9 cellular contexts compared by ENCODE assay signal in the genomic region with DNA sequence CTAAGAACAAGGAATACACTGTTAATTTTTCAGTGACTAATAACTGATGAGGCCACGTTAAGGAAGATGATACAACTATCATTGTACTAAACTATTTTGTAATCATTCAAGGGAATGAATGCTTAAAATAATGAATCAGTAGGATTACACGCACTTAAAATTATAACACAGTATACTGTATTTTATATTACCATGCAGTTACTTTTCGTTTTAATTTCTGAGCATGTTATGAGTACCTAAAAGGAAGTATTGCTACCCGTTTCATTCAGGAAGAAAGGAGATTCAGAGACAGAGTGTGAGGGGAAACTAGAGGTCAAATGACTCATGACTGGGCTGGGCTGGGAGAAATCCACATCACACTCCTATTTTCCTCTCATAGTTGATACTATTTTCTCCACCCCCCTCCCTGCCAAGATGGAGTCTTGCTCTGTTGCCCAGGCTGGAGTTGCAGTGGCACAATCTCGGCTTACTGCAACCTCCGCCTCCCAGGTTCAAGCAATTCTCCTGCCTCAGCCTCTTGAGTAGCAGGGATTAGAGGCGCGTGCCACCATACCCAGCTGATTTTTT.
A peak's percentile ranks its signal among the peaks of the same experiment; 100 is the strongest.
DNase-seq lines count a peak whose midpoint lies in the region; ATAC-seq and TF ChIP-seq lines count a peak whose summit lies in the region.
"Had no signal": no experiment of that assay in that cellular context is flagged by ENCODE, and none has a peak within 500 bp of the region (broad histone marks: within the 10 kb centered on the region; RNA-seq: fewer than 3 reads in every experiment).

No MANE protein-coding gene starts in this region.

- 78 to 84% methylated on average over 8 of the region's 8 CpGs for WGBS in sigmoid colon, 2 donors

- H3K9me3 ChIP-seq in sigmoid colon: no peaks in the 10 kb centered on the region

- TF ChIP-seq EP300 in sigmoid colon (IDR thresholded peaks at IDR 0.05): no peak

- H3K36me3 ChIP-seq in ACC112 (ENCODE audit: insufficient read depth, low read length) (no peaks in the 10 kb centered on the region), sigmoid colon (no peaks in the 10 kb centered on the region)

- no peak for TF ChIP-seq CTCF in foreskin fibroblast (IDR thresholded peaks at IDR 0.05; ENCODE audit: low read depth, low read length)
- no peak for TF ChIP-seq CTCF in sigmoid colon (IDR thresholded peaks at IDR 0.05)

- TF ChIP-seq POLR2A in sigmoid colon (IDR thresholded peaks at IDR 0.05): no peak

- H3K4me1 ChIP-seq in ACC112 (ENCODE audit: control insufficient read depth, insufficient read depth, low read length, unreplicated experiment): peaks cover 56% of the 10 kb centered on the region
- H3K4me1 ChIP-seq in sigmoid colon: peaks cover 0 to 33% (median 18%) of the 10 kb centered on the region in 4 donors

- H3K4me3 ChIP-seq in ACC112 (ENCODE audit: low read depth, low read length): no peak overlapping the region
- H3K4me3 ChIP-seq in foreskin fibroblast (ENCODE audit: low read depth in 1 of 2, low read length in 2 of 2): no peak overlapping the region
- no peak overlapping the region for H3K4me3 ChIP-seq in sigmoid colon

- no peak overlapping the region for H2AFZ ChIP-seq in ACC112 (ENCODE audit: low read length, unreplicated experiment)

- peak overlapping the region; percentile 99 for H3K27ac ChIP-seq in ACC112 (ENCODE audit: low read depth, low read length)
- H3K27ac ChIP-seq in sigmoid colon: peak overlapping the region in 1 of 4 donors; percentile 12

- ATAC-seq in GM18868 (IDR thresholded peaks at IDR 0.05; ENCODE audit: unreplicated experiment): no peak

- H3K27me3 ChIP-seq in ACC112 (ENCODE audit: insufficient read depth, low read length): no peaks in the 10 kb centered on the region
- no peaks in the 10 kb centered on the region for H3K27me3 ChIP-seq in sigmoid colon

- peak; percentile 82 for DNase-seq in HCEC 1CT
- DNase-seq in SW480 (ENCODE audit: low spot score): peak; percentile 24
- DNase-seq in foreskin fibroblast: peak; percentile 63 to 82
- no peak for DNase-seq in sigmoid colon
- no peak for DNase-seq in activated gamma-delta T cell (lab: John Stamatoyannopoulos, UW)
- no peak for DNase-seq in NCI-H2081 (lab: John Stamatoyannopoulos, UW)
- DNase-seq: naive B cell had no signal

- no peaks in the 10 kb centered on the region for H3K79me2 ChIP-seq in ACC112 (ENCODE audit: control insufficient read depth, insufficient read depth, low read length, unreplicated experiment)

- intact Hi-C loops in sigmoid colon (cut with DNase I): no loop called here

Comparison
In these comparisons a context has a peak if more than half of its experiments do, and no peak if none do; other contexts are left out.
1. DNase-seq: peak in HCEC 1CT (single experiment), SW480 (single experiment) and foreskin fibroblast (2 of 2); none in sigmoid colon (single experiment), activated gamma-delta T cell (single experiment) and NCI-H2081 (0 of 2).